10 cellular contexts compared by ENCODE assay signal in genomic region chr2:64866797-64867196, GRCh38.
A peak's percentile ranks its signal among the peaks of the same experiment; 100 is the strongest.
DNase-seq lines count a peak whose midpoint lies in the region; ATAC-seq, FAIRE-seq and TF ChIP-seq lines count a peak whose summit lies in the region.
"Had no signal": no experiment of that assay in that cellular context is flagged by ENCODE, and none has a peak within 500 bp of the region (broad histone marks: within the 10 kb centered on the region; RNA-seq: fewer than 3 reads in every experiment).

No MANE protein-coding gene starts in this region.

- no peak for TF ChIP-seq RAD21 in HepG2 (CRISPR knock-in tag; IDR thresholded peaks at IDR 0.05)

- peaks cover 13% of the 10 kb centered on the region for H3K27me3 Mint-ChIP-seq in activated naive CD8-positive, alpha-beta T cell treated with anti-CD3 and anti-CD28 coated beads, Interleukin-2, amount 10 ng/mL, durations not matched to agents 7 days and 5 days
- peaks cover 7% of the 10 kb centered on the region for H3K27me3 Mint-ChIP-seq in activated naive CD8-positive, alpha-beta T cell treated with anti-CD3 and anti-CD28 coated beads, Interleukin-2, amount 50 U/mL, for 24 hours
- H3K27me3 Mint-ChIP-seq in astrocyte (ENCODE audit: low read depth, unreplicated experiment) (peaks cover 22% of the 10 kb centered on the region), type B pancreatic cell (peaks cover 9% of the 10 kb centered on the region)

- H3K27me3 ChIP-seq in astrocyte (ENCODE audit: insufficient read depth, low read length) (peaks cover 49% of the 10 kb centered on the region), HepG2 (ENCODE audit: control insufficient read depth in 1 of 2, insufficient read depth in 2 of 2, low read length in 2 of 2) (peaks cover 5 to 52% of the 10 kb centered on the region in 2 experiments)

- no peak for DNase-seq in activated naive CD8-positive, alpha-beta T cell treated with anti-CD3 and anti-CD28 coated beads, Interleukin-2, amount 10 ng/mL, durations not matched to agents 7 days and 5 days
- no peak for DNase-seq in activated naive CD8-positive, alpha-beta T cell treated with anti-CD3 and anti-CD28 coated beads, Interleukin-2, amount 50 U/mL, for 24 hours
- DNase-seq in astrocyte (ENCODE audit: low read depth) (peak; percentile 90), HepG2 (ENCODE audit: low spot score) (no peak), type B pancreatic cell (ENCODE audit: extremely low spot score, unreplicated experiment) (no peak), NOMO-1 treated with dmso at 0.1 percent for 144 hours (lab: John Stamatoyannopoulos, UW; ENCODE audit: unreplicated experiment) (no peak), superior temporal gyrus (ENCODE audit: extremely low spot score) (no peak)

- H3K4me1 ChIP-seq in astrocyte (ENCODE audit: insufficient read depth, low read length), result peaks cover 15% of the 10 kb centered on the region
- H3K4me1 ChIP-seq in HepG2 (ENCODE audit: insufficient read depth, low read length), result peaks cover 28% of the 10 kb centered on the region

- no peak for TF ChIP-seq POLR2A in HepG2 (IDR thresholded peaks at IDR 0.05; ENCODE audit: insufficient read depth in 1 of 2, low read depth in 2 of 2, low read length in 2 of 2)

- TF ChIP-seq EP300 in HepG2 (IDR thresholded peaks at IDR 0.05; ENCODE audit: low read depth in 2 of 2, low read length in 2 of 2) (no peak), HepG2 (CRISPR knock-in tag; IDR thresholded peaks at IDR 0.05; ENCODE audit: borderline replicate concordance) (no peak)

- H3K4me3 ChIP-seq in astrocyte (ENCODE audit: insufficient read depth, low read depth, low read length) (no peak overlapping the region), HepG2 (replicated peaks in 1 of 3; ENCODE audit: insufficient read depth in 1 of 3, low read depth in 2 of 3, low read length in 3 of 3) (no peak overlapping the region)
- H3K4me3 ChIP-seq: skin epidermis had no signal

- H3K4me1 Mint-ChIP-seq in activated naive CD8-positive, alpha-beta T cell treated with anti-CD3 and anti-CD28 coated beads, Interleukin-2, amount 10 ng/mL, durations not matched to agents 7 days and 5 days, result no peaks in the 10 kb centered on the region
- no peaks in the 10 kb centered on the region for H3K4me1 Mint-ChIP-seq in activated naive CD8-positive, alpha-beta T cell treated with anti-CD3 and anti-CD28 coated beads, Interleukin-2, amount 50 U/mL, for 24 hours
- peaks cover 7% of the 10 kb centered on the region for H3K4me1 Mint-ChIP-seq in astrocyte (ENCODE audit: low read depth, unreplicated experiment)
- H3K4me1 Mint-ChIP-seq in type B pancreatic cell (ENCODE audit: unreplicated experiment), result peaks cover 9% of the 10 kb centered on the region

- H3K9me3 ChIP-seq in astrocyte (ENCODE audit: insufficient read depth, low read depth, low read length), result peaks cover 7% of the 10 kb centered on the region
- H3K9me3 ChIP-seq in HepG2 (ENCODE audit: low read length), result no peaks in the 10 kb centered on the region

- CTCF ChIA-PET in HepG2 (lab: Yijun Ruan, JAX; ENCODE audit: low intra/inter-chr PET ratio, low total read pairs), result interaction anchor here (2.8 kb wide), 1 partner anchor 271 kb away, joined by 21 read pairs; no protein-coding TSS in a partner anchor

- H3K27ac Mint-ChIP-seq in activated naive CD8-positive, alpha-beta T cell treated with anti-CD3 and anti-CD28 coated beads, Interleukin-2, amount 10 ng/mL, durations not matched to agents 7 days and 5 days, result no peak overlapping the region
- H3K27ac Mint-ChIP-seq in activated naive CD8-positive, alpha-beta T cell treated with anti-CD3 and anti-CD28 coated beads, Interleukin-2, amount 50 U/mL, for 24 hours, result no peak overlapping the region
- H3K27ac Mint-ChIP-seq in astrocyte (ENCODE audit: unreplicated experiment), result no peak overlapping the region
- peak overlapping the region; percentile 57 for H3K27ac Mint-ChIP-seq in type B pancreatic cell

- no peak overlapping the region for H3K9ac ChIP-seq in astrocyte (ENCODE audit: low read length)
- no peak overlapping the region for H3K9ac ChIP-seq in HepG2 (ENCODE audit: insufficient read depth, low read depth, low read length)
- H3K9ac ChIP-seq: KMS-11 had no signal

- ATAC-seq in activated naive CD8-positive, alpha-beta T cell treated with anti-CD3 and anti-CD28 coated beads, Interleukin-2, amount 10 ng/mL, durations not matched to agents 7 days and 5 days (ENCODE audit: low read depth), result no peak
- ATAC-seq in activated naive CD8-positive, alpha-beta T cell treated with anti-CD3 and anti-CD28 coated beads, Interleukin-2, amount 50 U/mL, for 24 hours, result no peak
- ATAC-seq in HepG2 (no peak), HG03565 (IDR thresholded peaks at IDR 0.05; ENCODE audit: unreplicated experiment) (no peak)

- no peak overlapping the region for H2AFZ ChIP-seq in astrocyte (ENCODE audit: low read depth, low read length)
- H2AFZ ChIP-seq in HepG2 (ENCODE audit: low read length), result no peak overlapping the region

- TF ChIP-seq CTCF in astrocyte (IDR thresholded peaks at IDR 0.05; ENCODE audit: insufficient read depth, low read depth, low read length) (no peak), HepG2 (CRISPR knock-in tag; IDR thresholded peaks at IDR 0.05) (no peak), type B pancreatic cell (conservative IDR thresholded peaks at IDR 0.05) (no peak)

- BruUV-seq in HepG2 (replicated peaks; lab: Mats Ljungman, UMichigan), result no TSS peak

- no peaks in the 10 kb centered on the region for H3K9me3 Mint-ChIP-seq in activated naive CD8-positive, alpha-beta T cell treated with anti-CD3 and anti-CD28 coated beads, Interleukin-2, amount 10 ng/mL, durations not matched to agents 7 days and 5 days
- H3K9me3 Mint-ChIP-seq in activated naive CD8-positive, alpha-beta T cell treated with anti-CD3 and anti-CD28 coated beads, Interleukin-2, amount 50 U/mL, for 24 hours, result no peaks in the 10 kb centered on the region
- H3K9me3 Mint-ChIP-seq in astrocyte (ENCODE audit: unreplicated experiment) (no peaks in the 10 kb centered on the region), type B pancreatic cell (no peaks in the 10 kb centered on the region)

- H3K27ac ChIP-seq in astrocyte (ENCODE audit: low read depth, low read length) (no peak overlapping the region), HepG2 (ENCODE audit: extremely low read length, insufficient read depth, low read length) (no peak overlapping the region)
- H3K27ac ChIP-seq: KMS-11 had no signal

- FAIRE-seq in astrocyte (lab: Jason Lieb, UNC) (no peak), HepG2 (lab: Jason Lieb, UNC) (no peak)

- no peaks in the 10 kb centered on the region for H3K36me3 Mint-ChIP-seq in activated naive CD8-positive, alpha-beta T cell treated with anti-CD3 and anti-CD28 coated beads, Interleukin-2, amount 10 ng/mL, durations not matched to agents 7 days and 5 days
- H3K36me3 Mint-ChIP-seq in activated naive CD8-positive, alpha-beta T cell treated with anti-CD3 and anti-CD28 coated beads, Interleukin-2, amount 50 U/mL, for 24 hours (ENCODE audit: low read depth), result no peaks in the 10 kb centered on the region
- no peaks in the 10 kb centered on the region for H3K36me3 Mint-ChIP-seq in astrocyte (ENCODE audit: low read depth, unreplicated experiment)
- no peaks in the 10 kb centered on the region for H3K36me3 Mint-ChIP-seq in type B pancreatic cell

- H3K4me2 ChIP-seq in astrocyte (ENCODE audit: low read length), result peak overlapping the region; percentile 51
- H3K4me2 ChIP-seq in HepG2 (ENCODE audit: low read depth, low read length), result peak overlapping the region; percentile 97; the same call in 1 of the 2 replicates
- H3K4me2 ChIP-seq: KMS-11 had no signal

- 10% methylated on average over 8 of the region's 8 CpGs for WGBS in HepG2 (ENCODE audit: low lambda C conversion rate)

- no peaks in the 10 kb centered on the region for H3K36me3 ChIP-seq in astrocyte (ENCODE audit: insufficient read depth, low read length)
- no peaks in the 10 kb centered on the region for H3K36me3 ChIP-seq in HepG2 (replicated peaks in 1 of 2; ENCODE audit: control insufficient read depth in 1 of 2, insufficient read depth in 2 of 2, low read length in 2 of 2)

- intact Hi-C loops in HepG2 (cut with micrococcal nuclease; ENCODE audit: unreplicated experiment), result loop anchor here (1.0 kb wide), 1 partner anchor 217 kb away; no protein-coding TSS in a partner anchor

- POLR2A ChIA-PET in activated naive CD8-positive, alpha-beta T cell treated with anti-CD3 and anti-CD28 coated beads, Interleukin-2, amount 10 ng/mL, durations not matched to agents 7 days and 5 days (lab: Charles Lee), result interaction anchor here (1.1 to 1.6 kb wide), 3 partner anchors 260 to 343 kb away, joined by 3 read pairs; no protein-coding TSS in a partner anchor
- POLR2A ChIA-PET in HepG2 (lab: Yijun Ruan, JAX), result interaction anchor here (3.1 kb wide), 1 partner anchor 214 kb away, joined by 8 read pairs; the partner anchor contains the start of gene SERTAD2

- in situ Hi-C loops in HepG2 (cut with HindIII; ENCODE audit: extremely low pct_ligation_motif_present, low pct_unique_long_range_greater_than_20kb), result no loop called here

- H4K20me1 ChIP-seq in astrocyte (ENCODE audit: insufficient read depth, low read length) (peaks cover 11% of the 10 kb centered on the region), HepG2 (ENCODE audit: insufficient read depth, low read length) (no peaks in the 10 kb centered on the region)

- H3K79me2 ChIP-seq in astrocyte (ENCODE audit: insufficient read depth, low read length), result no peaks in the 10 kb centered on the region
- H3K79me2 ChIP-seq in HepG2 (ENCODE audit: insufficient read depth, low read length), result no peaks in the 10 kb centered on the region

- peak overlapping the region; percentile 3 for H3K4me3 Mint-ChIP-seq in activated naive CD8-positive, alpha-beta T cell treated with anti-CD3 and anti-CD28 coated beads, Interleukin-2, amount 10 ng/mL, durations not matched to agents 7 days and 5 days
- no peak overlapping the region for H3K4me3 Mint-ChIP-seq in activated naive CD8-positive, alpha-beta T cell treated with anti-CD3 and anti-CD28 coated beads, Interleukin-2, amount 50 U/mL, for 24 hours
- H3K4me3 Mint-ChIP-seq in astrocyte (ENCODE audit: unreplicated experiment), result peak overlapping the region; percentile 58
- peak overlapping the region; percentile 68 for H3K4me3 Mint-ChIP-seq in type B pancreatic cell

TF ChIP-seq in HepG2, 621 proteins besides CTCF, POLR2A, EP300 and RAD21 (continues in another document):
- no peak for TF ChIP-seq ZNF775 (CRISPR knock-in tag; IDR thresholded peaks at IDR 0.05; ENCODE audit: borderline replicate concordance)
- TF ChIP-seq ZNF296 (CRISPR knock-in tag; conservative IDR thresholded peaks at IDR 0.05), result 0 out of 2 replicates have a peak, but pooled peaks have one; percentile 39
